In the genomic region with DNA sequence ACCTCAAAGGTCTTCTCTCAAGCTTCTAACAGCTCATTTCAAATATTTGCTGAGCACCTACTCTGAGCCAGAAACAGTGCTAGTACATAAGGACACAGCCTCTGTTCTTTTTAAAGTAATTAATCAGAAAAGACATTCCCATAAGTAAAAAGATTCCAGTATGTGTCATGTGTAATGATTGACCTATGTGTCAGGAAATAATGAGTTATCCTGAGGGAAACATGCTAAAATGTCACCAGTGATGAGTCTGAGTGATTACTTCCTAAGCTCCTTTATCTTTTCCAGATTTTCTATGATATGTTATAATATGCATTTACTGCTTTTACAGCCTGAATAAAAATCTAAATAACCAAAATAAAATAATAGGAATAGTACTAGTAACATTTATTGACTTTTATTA, we compare ENCODE assay signal across 27 cellular contexts.
"Had no signal": no experiment of that assay in that cellular context is flagged by ENCODE, and none has a peak within 500 bp of the region (broad histone marks: within the 10 kb centered on the region; RNA-seq: fewer than 3 reads in every experiment).

No MANE protein-coding gene starts in this region.

- H3K27me3 Mint-ChIP-seq: activated CD8-positive, alpha-beta T cell treated with anti-CD3 and anti-CD28 coated beads for 36 hours; activated naive CD8-positive, alpha-beta T cell; stimulated activated naive CD8-positive, alpha-beta T cell treated with anti-CD3 and anti-CD28 coated beads, Interleukin-15, Interleukin-2, amounts not matched to agents 100 ng/mL and 50 ng/mL, for 24 hours had no signal

- H3K36me3 Mint-ChIP-seq: activated naive CD8-positive, alpha-beta T cell; natural killer cell; stimulated activated effector memory CD8-positive, alpha-beta T cell treated with anti-CD3 and anti-CD28 coated beads, Interleukin-12 subunit alpha, Interleukin-12 subunit beta, amount 100 ng/mL, for 72 hours had no signal

- H3K27ac ChIP-seq: cardiac muscle cell, coronary artery, esophagus muscularis mucosa, foreskin keratinocyte, heart left ventricle, left lung, lower lobe of right lung, right lobe of liver, upper lobe of right lung had no signal

- H3K27ac Mint-ChIP-seq: activated CD8-positive, alpha-beta T cell treated with anti-CD3 and anti-CD28 coated beads for 36 hours; activated naive CD8-positive, alpha-beta T cell; activated T-helper 2 cell treated with anti-CD3 and anti-CD28 coated beads, Interferon-gamma antibody, Interleukin-2, Interleukin-4, amounts not matched to agents 10 μg/mL and 5 μg/mL and 100 μg/mL, durations not matched to agents 14 hours and 24 hours and 36 hours; stimulated activated effector memory CD8-positive, alpha-beta T cell treated with anti-CD3 and anti-CD28 coated beads, Interleukin-12 subunit alpha, Interleukin-12 subunit beta, amount 100 ng/mL, for 72 hours; stimulated activated naive CD8-positive, alpha-beta T cell treated with anti-CD3 and anti-CD28 coated beads, Interleukin-15, Interleukin-2, amounts not matched to agents 100 ng/mL and 50 ng/mL, for 24 hours had no signal

- FAIRE-seq: TTC549 had no signal

- ATAC-seq: activated CD8-positive, alpha-beta T cell treated with anti-CD3 and anti-CD28 coated beads for 36 hours; body of pancreas; foreskin keratinocyte; heart left ventricle; left lung; lower lobe of right lung; natural killer cell; right lobe of liver; stimulated activated effector memory CD8-positive, alpha-beta T cell treated with anti-CD3 and anti-CD28 coated beads, Interleukin-12 subunit alpha, Interleukin-12 subunit beta, amount 100 ng/mL, for 72 hours; upper lobe of right lung had no signal

- H3K36me3 ChIP-seq: cardiac muscle cell, esophagus muscularis mucosa, heart left ventricle, left lung, lower lobe of right lung, right lobe of liver, upper lobe of right lung had no signal

- H3K4me1 ChIP-seq: left lung, lower lobe of right lung, upper lobe of right lung had no signal

- H3K9me3 Mint-ChIP-seq: activated CD8-positive, alpha-beta T cell treated with anti-CD3 and anti-CD28 coated beads for 36 hours; activated T-helper 2 cell treated with anti-CD3 and anti-CD28 coated beads, Interferon-gamma antibody, Interleukin-2, Interleukin-4, amounts not matched to agents 10 μg/mL and 5 μg/mL and 100 μg/mL, durations not matched to agents 14 hours and 24 hours and 36 hours; natural killer cell; stimulated activated effector memory CD8-positive, alpha-beta T cell treated with anti-CD3 and anti-CD28 coated beads, Interleukin-12 subunit alpha, Interleukin-12 subunit beta, amount 100 ng/mL, for 72 hours; stimulated activated naive CD8-positive, alpha-beta T cell treated with anti-CD3 and anti-CD28 coated beads, Interleukin-15, Interleukin-2, amounts not matched to agents 100 ng/mL and 50 ng/mL, for 24 hours had no signal

- H3K9me3 ChIP-seq: body of pancreas, esophagus muscularis mucosa, heart left ventricle, left lung, lower lobe of right lung, right lobe of liver, upper lobe of right lung had no signal

- H3K4me1 Mint-ChIP-seq: stimulated activated effector memory CD8-positive, alpha-beta T cell treated with anti-CD3 and anti-CD28 coated beads, Interleukin-12 subunit alpha, Interleukin-12 subunit beta, amount 100 ng/mL, for 72 hours had no signal

- DNase-seq: activated CD4-positive, alpha-beta T cell treated with anti-CD3 and anti-CD28 coated beads, Interleukin-2, amount 50 U/mL, for 1 hour; activated CD8-positive, alpha-beta T cell treated with anti-CD3 and anti-CD28 coated beads for 36 hours; activated T-cell treated with anti-CD3 and anti-CD28 coated beads, Interleukin-2, amount 50 U/mL, for 48 hours; anterior cingulate cortex; body of pancreas; cerebellar nuclear complex; foreskin keratinocyte; heart left ventricle; kidney glomerular epithelial cell; left lung; lower lobe of right lung; mesendoderm; natural killer cell; right lobe of liver; stimulated activated CD4-positive, alpha-beta T cell treated with anti-CD3 and anti-CD28 coated beads, Interleukin-12 subunit alpha, Interleukin-12 subunit beta, amount 100 ng/mL, for 4 hours; stimulated activated CD4-positive, alpha-beta T cell treated with anti-CD3 and anti-CD28 coated beads, Interleukin-4, amount 100 ng/mL, for 24 hours; substantia nigra; T-helper 1 cell; upper lobe of right lung had no signal

- H3K27me3 ChIP-seq: body of pancreas, cardiac muscle cell, esophagus muscularis mucosa, foreskin keratinocyte, heart left ventricle, left lung, right lobe of liver, upper lobe of right lung had no signal

- H3K4me3 Mint-ChIP-seq: activated CD8-positive, alpha-beta T cell treated with anti-CD3 and anti-CD28 coated beads for 36 hours; activated naive CD8-positive, alpha-beta T cell; natural killer cell; stimulated activated effector memory CD8-positive, alpha-beta T cell treated with anti-CD3 and anti-CD28 coated beads, Interleukin-12 subunit alpha, Interleukin-12 subunit beta, amount 100 ng/mL, for 72 hours; stimulated activated naive CD8-positive, alpha-beta T cell treated with anti-CD3 and anti-CD28 coated beads, Interleukin-15, Interleukin-2, amounts not matched to agents 100 ng/mL and 50 ng/mL, for 24 hours had no signal

- H3K4me3 ChIP-seq: body of pancreas, cardiac muscle cell, coronary artery, esophagus muscularis mucosa, heart left ventricle, left lung, lower lobe of right lung, right lobe of liver, upper lobe of right lung had no signal
